In genomic region chr6:100479180-100480035, GRCh38 we compare ENCODE assay signal across 8 cellular contexts. TPM values are rescaled to one million over a fixed set of nuclear protein-coding genes. Genes with fewer than 3 reads are reported as not detected.
A peak's percentile ranks its signal among the peaks of the same experiment; 100 is the strongest.
DNase-seq lines count a peak whose midpoint lies in the region; ATAC-seq, FAIRE-seq and TF ChIP-seq lines count a peak whose summit lies in the region.

No MANE protein-coding gene starts in this region.

- H3K36me3 ChIP-seq in Karpas-422 (ENCODE audit: insufficient read depth, low read length) (no peaks in the 10 kb centered on the region), hepatocyte (replicated peaks; ENCODE audit: insufficient read depth, low read depth) (no peaks in the 10 kb centered on the region)

- H3K79me2 ChIP-seq in Karpas-422 (ENCODE audit: low read length) (no peaks in the 10 kb centered on the region), hepatocyte (no peaks in the 10 kb centered on the region)

- peak; percentile 79 for TF ChIP-seq CTCF in hepatocyte (IDR thresholded peaks at IDR 0.05; ENCODE audit: poor library complexity)

- no peak overlapping the region for H3K4me3 ChIP-seq in Karpas-422 (ENCODE audit: low read length)
- H3K4me3 ChIP-seq in hepatocyte = no peak overlapping the region

- H4K20me1 ChIP-seq in Karpas-422 (ENCODE audit: insufficient read depth, low read depth, low read length) = no peaks in the 10 kb centered on the region
- H4K20me1 ChIP-seq in hepatocyte (ENCODE audit: insufficient read depth, poor library complexity, severe bottlenecking) = no peaks in the 10 kb centered on the region

- no peak overlapping the region for H3K4me2 ChIP-seq in Karpas-422 (ENCODE audit: low read depth, low read length, poor library complexity, severe bottlenecking)
- H3K4me2 ChIP-seq in hepatocyte = no peak overlapping the region

- peak; percentile 51 for ATAC-seq in GM21825 (IDR thresholded peaks at IDR 0.05; ENCODE audit: unreplicated experiment)

- H3K27ac ChIP-seq in Karpas-422 (ENCODE audit: low read length) (no peak overlapping the region), hepatocyte (no peak overlapping the region)

- H3K9ac ChIP-seq in Karpas-422 (ENCODE audit: low read length) = no peak overlapping the region

- 58% methylated on average over 3 of the region's 3 CpGs for WGBS in hepatocyte (ENCODE audit: low lambda C conversion rate, missing lambda C conversion rate)

- FAIRE-seq in TTC549 (lab: Jason Lieb, UNC) (peak; percentile 73), urothelium cell line (lab: Jason Lieb, UNC) (no peak)

- H3K27me3 ChIP-seq in Karpas-422 (ENCODE audit: low read length) = no peaks in the 10 kb centered on the region
- H3K27me3 ChIP-seq in hepatocyte = peaks cover 7% of the 10 kb centered on the region

- H2AFZ ChIP-seq in Karpas-422 (ENCODE audit: low read length) = no peak overlapping the region
- no peak overlapping the region for H2AFZ ChIP-seq in hepatocyte

- H3K9me3 ChIP-seq in Karpas-422 (ENCODE audit: low read length) (no peaks in the 10 kb centered on the region), hepatocyte (ENCODE audit: low read depth) (no peaks in the 10 kb centered on the region)

- DNase-seq in NCI-H345 (lab: John Stamatoyannopoulos, UW) (peak; percentile 32), NCI-H345 treated with DMSO at 0.1 percent for 48 hours (lab: John Stamatoyannopoulos, UW; ENCODE audit: unreplicated experiment) (no peak), Karpas-422 (peak; percentile 71), hepatocyte (ENCODE audit: low spot score) (peak; percentile 63), urothelium cell line (ENCODE audit: low spot score) (peak; percentile 17)
- no peak for DNase-seq in activated CD4-positive, CD25-positive, alpha-beta regulatory T cell treated with anti-CD3 and anti-CD28 coated beads, Interleukin-2, amount 50 U/mL, for 72 hours

- H3K9me2 ChIP-seq in Karpas-422 (replicated peaks; ENCODE audit: insufficient read depth, low read length) (no peaks in the 10 kb centered on the region), hepatocyte (replicated peaks; ENCODE audit: insufficient read depth) (no peaks in the 10 kb centered on the region)

- H3K4me1 ChIP-seq in Karpas-422 (ENCODE audit: low read length) = no peaks in the 10 kb centered on the region
- H3K4me1 ChIP-seq in hepatocyte (ENCODE audit: insufficient read depth) = no peaks in the 10 kb centered on the region

RNA-seq across cellular contexts. Expression of gene SIM1, which starts 14.7 kb away (rescaled TPM):
- not detected in 2 replicates for total RNA-seq in Karpas-422 (2014; rRNA removed; shearing (Covaris generic); ENCODE audit: low replicate concordance)
- 0.20 and 0.30 TPM in 2 replicates for total RNA-seq in hepatocyte
- 0.88 TPM in 1 of 2 replicates, not detected in the other for polyA plus RNA-seq in hepatocyte

Comparison
In these comparisons a context has a peak if more than half of its experiments do, and no peak if none do; other contexts are left out.
1. DNase-seq: peak in NCI-H345 (single experiment), Karpas-422 (single experiment), hepatocyte (single experiment) and urothelium cell line (single experiment); none in NCI-H345 treated with DMSO at 0.1 percent for 48 hours (single experiment) and activated CD4-positive, CD25-positive, alpha-beta regulatory T cell treated with anti-CD3 and anti-CD28 coated beads, Interleukin-2, amount 50 U/mL, for 72 hours (single experiment).